In genomic region chrX:48891402-48892288, GRCh38 we compare ENCODE assay signal across 1 cellular context.
TF ChIP-seq lines count a peak whose summit lies in the region.

No MANE protein-coding gene starts in this region.

TF ChIP-seq in HEK293, 187 proteins besides CTCF, POLR2A, EP300 and RAD21 (continued from another document):
- peak; percentile 98 for TF ChIP-seq ZFP69B (tag by site-specific recombination; IDR thresholded peaks at IDR 0.05)
- no peak for TF ChIP-seq ZNF660 (tag by site-specific recombination; IDR thresholded peaks at IDR 0.05)
- no peak for TF ChIP-seq ZNF645 (tag by site-specific recombination; IDR thresholded peaks at IDR 0.05)
- peak; percentile 53 for TF ChIP-seq ZNF335 (tag by site-specific recombination; conservative IDR thresholded peaks at IDR 0.05)
- peak; percentile 80 for TF ChIP-seq SP3 (tag by site-specific recombination; IDR thresholded peaks at IDR 0.05)
- no peak for TF ChIP-seq FEZF1 (tag by site-specific recombination; IDR thresholded peaks at IDR 0.05)
TF ChIP-seq in HEK293: peak in this region for 36.
